In the genomic region with DNA sequence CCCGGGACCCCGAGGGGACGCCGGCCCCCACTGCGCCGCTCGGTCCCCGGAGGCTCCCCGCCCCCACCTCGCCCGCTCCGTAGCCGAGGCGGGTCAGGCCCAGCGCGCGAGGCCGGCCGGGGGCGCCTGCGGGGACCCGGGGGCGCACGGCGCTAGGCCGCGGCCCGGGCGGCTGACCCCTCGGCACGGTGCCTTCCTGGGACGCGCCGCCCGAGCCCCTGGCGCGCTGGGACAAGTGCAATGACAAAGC, we compare ENCODE assay signal across 8 cellular contexts. TPM values are rescaled to one million over a fixed set of nuclear protein-coding genes. Genes with fewer than 3 reads are reported as not detected.
A peak's percentile ranks its signal among the peaks of the same experiment; 100 is the strongest.
DNase-seq lines count a peak whose midpoint lies in the region; ATAC-seq and TF ChIP-seq lines count a peak whose summit lies in the region.

No MANE protein-coding gene starts in this region.

- POLR2A ChIA-PET in BJ (lab: Charles Lee) (no interaction called here), MCF 10A (lab: Yijun Ruan, JAX) (interaction anchor here (1.9 to 2.8 kb wide), 3 partner anchors 56 to 67 kb away, joined by 4 to 108 read pairs (median 27); no protein-coding TSS in a partner anchor)

- in situ Hi-C loops in GM13977 (cut with MboI; ENCODE audit: low pct_unique_long_range_greater_than_20kb, low sequenced_read_pairs, unreplicated experiment) = loop anchor here (10.0 kb wide), 1 partner anchor 62 kb away; no protein-coding TSS in a partner anchor

- no peaks in the 10 kb centered on the region for H3K27me3 Mint-ChIP-seq in MCF 10A (ENCODE audit: insufficient read depth, unreplicated experiment)

- peaks cover 23% of the 10 kb centered on the region for H3K4me1 Mint-ChIP-seq in MCF 10A (ENCODE audit: insufficient read depth, unreplicated experiment)

- CTCF ChIA-PET in BJ (lab: Yijun Ruan, JAX) (no interaction called here), MCF 10A (lab: Yijun Ruan, JAX) (no interaction called here)

- peaks cover 19% of the 10 kb centered on the region for H3K36me3 Mint-ChIP-seq in MCF 10A (ENCODE audit: insufficient read depth, unreplicated experiment)

- intact Hi-C loops in MCF 10A (cut with micrococcal nuclease) = loop anchor here (5.0 kb wide), 4 partner anchors 56 to 259 kb away; a partner anchor contains a TSS

- no peak for DNase-seq in BJ (ENCODE audit: low read depth)
- no peak for DNase-seq in MCF 10A (ENCODE audit: unreplicated experiment)
- peak; percentile 73 for DNase-seq in midbrain (lab: John Stamatoyannopoulos, UW)
- DNase-seq in GM13977 (ENCODE audit: low spot score) = no peak
- no peak for DNase-seq in SKM-1 treated with dmso at 0.1 percent for 144 hours (lab: John Stamatoyannopoulos, UW; ENCODE audit: unreplicated experiment)
- no peak for DNase-seq in left lobe of liver (ENCODE audit: low spot score)
- DNase-seq in AG20443 (ENCODE audit: low spot score) = no peak

- no peaks in the 10 kb centered on the region for H3K27me3 ChIP-seq in BJ (ENCODE audit: control insufficient read depth, insufficient read depth, low read length)

- no peaks in the 10 kb centered on the region for H3K36me3 ChIP-seq in BJ (ENCODE audit: control insufficient read depth, insufficient read depth, low read length)

- peak; percentile 11 for ATAC-seq in HG02798 (IDR thresholded peaks at IDR 0.05; ENCODE audit: poor library complexity, unreplicated experiment)
- ATAC-seq in left lobe of liver = no peak

- no peaks in the 10 kb centered on the region for H3K9me3 Mint-ChIP-seq in MCF 10A (ENCODE audit: unreplicated experiment)

- BruUV-seq in MCF 10A (replicated peaks; lab: Mats Ljungman, UMichigan) = no TSS peak

- TF ChIP-seq CTCF in BJ (IDR thresholded peaks at IDR 0.05; ENCODE audit: insufficient read depth, low read depth, low read length) (no peak), MCF 10A (IDR thresholded peaks at IDR 0.05; ENCODE audit: unreplicated experiment) (no peak), GM13977 (IDR thresholded peaks at IDR 0.05; ENCODE audit: extremely low read depth, insufficient read depth, missing control alignments) (no peak)

- H3K4me3 Mint-ChIP-seq in MCF 10A (ENCODE audit: unreplicated experiment) = peak overlapping the region; percentile 99

- H3K4me3 ChIP-seq in BJ (ENCODE audit: low read depth, low read length) = peak overlapping the region; percentile 95

- H3K27ac Mint-ChIP-seq in MCF 10A (ENCODE audit: low read depth, unreplicated experiment) = no peak overlapping the region

RNA-seq across cellular contexts. Expression of a gene that starts 1.2 kb away (rescaled TPM):
- polyA plus RNA-seq in BJ (2011; rRNA removed) = 28.3 and 28.7 TPM in 2 replicates
- polyA minus RNA-seq in BJ (2011; rRNA and poly(A)+ RNA removed) = 17.4 and 23.1 TPM in 2 replicates
- total RNA-seq in MCF 10A (2022) (20.8 and 29.0 TPM in 2 replicates), left lobe of liver (30.5 TPM)
